In the genomic region with DNA sequence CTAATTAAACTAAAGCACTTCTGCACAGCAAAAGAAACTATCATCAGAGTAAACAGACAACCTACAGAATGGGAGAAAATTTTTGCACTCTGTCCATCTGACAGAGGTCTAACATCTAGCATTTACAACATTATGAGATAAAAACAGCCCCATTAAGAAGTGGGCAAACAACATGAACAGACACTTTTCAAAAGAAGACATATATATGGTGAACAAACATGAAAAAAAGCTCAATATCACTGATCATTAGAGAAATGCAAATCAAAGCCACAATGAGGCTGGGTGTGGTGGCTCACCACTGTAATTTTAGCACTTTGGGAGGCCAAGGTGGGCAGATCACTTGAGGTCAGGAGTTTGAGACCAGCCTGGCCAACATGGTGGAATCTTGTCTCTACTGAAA, we compare ENCODE assay signal across 6 cellular contexts. TPM values are rescaled to one million over a fixed set of nuclear protein-coding genes. Genes with fewer than 3 reads are reported as not detected.
DNase-seq lines count a peak whose midpoint lies in the region; ATAC-seq lines count a peak whose summit lies in the region.
"Not testable (repeated sequence)": the region's sequence is repeated elsewhere in the genome, so short reads cannot be mapped to it uniquely, and the experiment has no call there.

No MANE protein-coding gene starts in this region.

- H3K4me3 Mint-ChIP-seq in T-helper 17 cell; activated CD4-positive, alpha-beta memory T cell treated with anti-CD3 and anti-CD28 coated beads for 36 hours; activated T-cell treated with anti-CD3 and anti-CD28 coated beads, Interleukin-2, amount 50 U/mL, for 24 hours; activated T-helper 2 cell treated with anti-CD3 and anti-CD28 coated beads, Interferon-gamma antibody, Interleukin-2, Interleukin-4, amounts not matched to agents 10 μg/mL and 5 μg/mL and 100 μg/mL, durations not matched to agents 14 hours and 24 hours and 36 hours (ENCODE audit: low read depth); activated naive CD8-positive, alpha-beta T cell treated with anti-CD3 and anti-CD28 coated beads, Interleukin-2, amount 50 U/mL, for 24 hours; stimulated activated effector memory CD8-positive, alpha-beta T cell treated with anti-CD3 and anti-CD28 coated beads, Interleukin-12 subunit alpha, Interleukin-12 subunit beta, amount 100 ng/mL, for 72 hours: not testable (repeated sequence)

- not testable (repeated sequence) for H3K36me3 Mint-ChIP-seq in T-helper 17 cell (ENCODE audit: low read depth)
- peaks cover 54% of the 10 kb centered on the region for H3K36me3 Mint-ChIP-seq in activated CD4-positive, alpha-beta memory T cell treated with anti-CD3 and anti-CD28 coated beads for 36 hours
- H3K36me3 Mint-ChIP-seq in activated T-cell treated with anti-CD3 and anti-CD28 coated beads, Interleukin-2, amount 50 U/mL, for 24 hours (ENCODE audit: low read depth) = peaks cover 86% of the 10 kb centered on the region
- peaks cover 86% of the 10 kb centered on the region for H3K36me3 Mint-ChIP-seq in activated T-helper 2 cell treated with anti-CD3 and anti-CD28 coated beads, Interferon-gamma antibody, Interleukin-2, Interleukin-4, amounts not matched to agents 10 μg/mL and 5 μg/mL and 100 μg/mL, durations not matched to agents 14 hours and 24 hours and 36 hours (ENCODE audit: low read depth)
- H3K36me3 Mint-ChIP-seq in activated naive CD8-positive, alpha-beta T cell treated with anti-CD3 and anti-CD28 coated beads, Interleukin-2, amount 50 U/mL, for 24 hours (ENCODE audit: low read depth) = peaks cover 59% of the 10 kb centered on the region
- peaks cover 91% of the 10 kb centered on the region for H3K36me3 Mint-ChIP-seq in stimulated activated effector memory CD8-positive, alpha-beta T cell treated with anti-CD3 and anti-CD28 coated beads, Interleukin-12 subunit alpha, Interleukin-12 subunit beta, amount 100 ng/mL, for 72 hours

- not testable (repeated sequence) for H3K9me3 ChIP-seq in T-helper 17 cell (ENCODE audit: control insufficient read depth, low read length, poor library complexity, severe bottlenecking)

- intact Hi-C loops in activated CD4-positive, alpha-beta memory T cell treated with anti-CD3 and anti-CD28 coated beads for 36 hours (cut with micrococcal nuclease); activated T-helper 2 cell treated with anti-CD3 and anti-CD28 coated beads, Interferon-gamma antibody, Interleukin-2, Interleukin-4, amounts not matched to agents 10 μg/mL and 5 μg/mL and 100 μg/mL, durations not matched to agents 14 hours and 24 hours and 36 hours (cut with micrococcal nuclease): not testable (repeated sequence)

- peaks cover 11% of the 10 kb centered on the region for H3K9me3 Mint-ChIP-seq in activated CD4-positive, alpha-beta memory T cell treated with anti-CD3 and anti-CD28 coated beads for 36 hours
- H3K9me3 Mint-ChIP-seq in activated T-cell treated with anti-CD3 and anti-CD28 coated beads, Interleukin-2, amount 50 U/mL, for 24 hours; activated T-helper 2 cell treated with anti-CD3 and anti-CD28 coated beads, Interferon-gamma antibody, Interleukin-2, Interleukin-4, amounts not matched to agents 10 μg/mL and 5 μg/mL and 100 μg/mL, durations not matched to agents 14 hours and 24 hours and 36 hours; activated naive CD8-positive, alpha-beta T cell treated with anti-CD3 and anti-CD28 coated beads, Interleukin-2, amount 50 U/mL, for 24 hours; stimulated activated effector memory CD8-positive, alpha-beta T cell treated with anti-CD3 and anti-CD28 coated beads, Interleukin-12 subunit alpha, Interleukin-12 subunit beta, amount 100 ng/mL, for 72 hours: not testable (repeated sequence)

- H3K27me3 Mint-ChIP-seq in T-helper 17 cell; activated CD4-positive, alpha-beta memory T cell treated with anti-CD3 and anti-CD28 coated beads for 36 hours; activated T-cell treated with anti-CD3 and anti-CD28 coated beads, Interleukin-2, amount 50 U/mL, for 24 hours; activated T-helper 2 cell treated with anti-CD3 and anti-CD28 coated beads, Interferon-gamma antibody, Interleukin-2, Interleukin-4, amounts not matched to agents 10 μg/mL and 5 μg/mL and 100 μg/mL, durations not matched to agents 14 hours and 24 hours and 36 hours (ENCODE audit: low read depth); activated naive CD8-positive, alpha-beta T cell treated with anti-CD3 and anti-CD28 coated beads, Interleukin-2, amount 50 U/mL, for 24 hours: not testable (repeated sequence)

- not testable (repeated sequence) for ATAC-seq in T-helper 17 cell; activated naive CD8-positive, alpha-beta T cell treated with anti-CD3 and anti-CD28 coated beads, Interleukin-2, amount 50 U/mL, for 24 hours; stimulated activated effector memory CD8-positive, alpha-beta T cell treated with anti-CD3 and anti-CD28 coated beads, Interleukin-12 subunit alpha, Interleukin-12 subunit beta, amount 100 ng/mL, for 72 hours

- POLR2A ChIA-PET in activated CD4-positive, alpha-beta memory T cell treated with anti-CD3 and anti-CD28 coated beads for 36 hours (lab: Charles Lee) = interaction anchor here (1.0 kb wide), 1 partner anchor 11 kb away, joined by 3 read pairs; no protein-coding TSS in a partner anchor

- peak overlapping the region; percentile 27 for H3K27ac Mint-ChIP-seq in T-helper 17 cell
- peak overlapping the region; percentile 33 for H3K27ac Mint-ChIP-seq in activated CD4-positive, alpha-beta memory T cell treated with anti-CD3 and anti-CD28 coated beads for 36 hours
- peak overlapping the region; percentile 19 for H3K27ac Mint-ChIP-seq in activated T-cell treated with anti-CD3 and anti-CD28 coated beads, Interleukin-2, amount 50 U/mL, for 24 hours
- H3K27ac Mint-ChIP-seq in activated T-helper 2 cell treated with anti-CD3 and anti-CD28 coated beads, Interferon-gamma antibody, Interleukin-2, Interleukin-4, amounts not matched to agents 10 μg/mL and 5 μg/mL and 100 μg/mL, durations not matched to agents 14 hours and 24 hours and 36 hours = peak overlapping the region; percentile 42
- H3K27ac Mint-ChIP-seq in activated naive CD8-positive, alpha-beta T cell treated with anti-CD3 and anti-CD28 coated beads, Interleukin-2, amount 50 U/mL, for 24 hours = peak overlapping the region; percentile 64
- peak overlapping the region; percentile 48 for H3K27ac Mint-ChIP-seq in stimulated activated effector memory CD8-positive, alpha-beta T cell treated with anti-CD3 and anti-CD28 coated beads, Interleukin-12 subunit alpha, Interleukin-12 subunit beta, amount 100 ng/mL, for 72 hours

- not testable (repeated sequence) for DNase-seq in T-helper 17 cell; activated CD4-positive, alpha-beta memory T cell treated with anti-CD3 and anti-CD28 coated beads for 36 hours; activated T-cell treated with anti-CD3 and anti-CD28 coated beads, Interleukin-2, amount 50 U/mL, for 24 hours; activated T-helper 2 cell treated with anti-CD3 and anti-CD28 coated beads, Interferon-gamma antibody, Interleukin-2, Interleukin-4, amounts not matched to agents 10 μg/mL and 5 μg/mL and 100 μg/mL, durations not matched to agents 14 hours and 24 hours and 36 hours (ENCODE audit: low spot score); activated naive CD8-positive, alpha-beta T cell treated with anti-CD3 and anti-CD28 coated beads, Interleukin-2, amount 50 U/mL, for 24 hours; stimulated activated effector memory CD8-positive, alpha-beta T cell treated with anti-CD3 and anti-CD28 coated beads, Interleukin-12 subunit alpha, Interleukin-12 subunit beta, amount 100 ng/mL, for 72 hours (ENCODE audit: low spot score in 2 of 2)

- peaks cover 25% of the 10 kb centered on the region for H3K4me1 Mint-ChIP-seq in T-helper 17 cell
- peaks cover 64% of the 10 kb centered on the region for H3K4me1 Mint-ChIP-seq in activated CD4-positive, alpha-beta memory T cell treated with anti-CD3 and anti-CD28 coated beads for 36 hours (ENCODE audit: low read depth)
- peaks cover 65% of the 10 kb centered on the region for H3K4me1 Mint-ChIP-seq in activated T-cell treated with anti-CD3 and anti-CD28 coated beads, Interleukin-2, amount 50 U/mL, for 24 hours (ENCODE audit: low read depth)
- H3K4me1 Mint-ChIP-seq in activated T-helper 2 cell treated with anti-CD3 and anti-CD28 coated beads, Interferon-gamma antibody, Interleukin-2, Interleukin-4, amounts not matched to agents 10 μg/mL and 5 μg/mL and 100 μg/mL, durations not matched to agents 14 hours and 24 hours and 36 hours (ENCODE audit: low read depth) = peaks cover 25% of the 10 kb centered on the region
- H3K4me1 Mint-ChIP-seq in activated naive CD8-positive, alpha-beta T cell treated with anti-CD3 and anti-CD28 coated beads, Interleukin-2, amount 50 U/mL, for 24 hours = peaks cover 62% of the 10 kb centered on the region
- H3K4me1 Mint-ChIP-seq in stimulated activated effector memory CD8-positive, alpha-beta T cell treated with anti-CD3 and anti-CD28 coated beads, Interleukin-12 subunit alpha, Interleukin-12 subunit beta, amount 100 ng/mL, for 72 hours = peaks cover 37% of the 10 kb centered on the region

- CTCF ChIA-PET in activated CD4-positive, alpha-beta memory T cell treated with anti-CD3 and anti-CD28 coated beads for 36 hours (lab: Charles Lee) = interaction anchor here (1.8 kb wide), 1 partner anchor 56 kb away, joined by 4 read pairs; no protein-coding TSS in a partner anchor

RNA-seq across cellular contexts. Expression of gene SFI1, which starts 11.2 kb away (rescaled TPM):
- total RNA-seq in T-helper 17 cell = 100 to 1,000 TPM; 185 to 189 TPM
- 100 to 1,000 TPM; 227 to 240 TPM for total RNA-seq in activated CD4-positive, alpha-beta memory T cell treated with anti-CD3 and anti-CD28 coated beads for 36 hours
- 409 and 435 TPM in 2 replicates for total RNA-seq in activated T-helper 2 cell treated with anti-CD3 and anti-CD28 coated beads, Interferon-gamma antibody, Interleukin-2, Interleukin-4, amounts not matched to agents 10 μg/mL and 5 μg/mL and 100 μg/mL, durations not matched to agents 14 hours and 24 hours and 36 hours

RNA-seq across cellular contexts. Expression of gene EIF4ENIF1, which starts 17.9 kb away (rescaled TPM):
- total RNA-seq in T-helper 17 cell = 10 to 100 TPM; 24.2 to 26.4 TPM
- 10 to 100 TPM; 39.7 to 43.2 TPM for total RNA-seq in activated CD4-positive, alpha-beta memory T cell treated with anti-CD3 and anti-CD28 coated beads for 36 hours
- total RNA-seq in activated T-helper 2 cell treated with anti-CD3 and anti-CD28 coated beads, Interferon-gamma antibody, Interleukin-2, Interleukin-4, amounts not matched to agents 10 μg/mL and 5 μg/mL and 100 μg/mL, durations not matched to agents 14 hours and 24 hours and 36 hours = 96.5 and 103 TPM in 2 replicates
